In the genomic region with DNA sequence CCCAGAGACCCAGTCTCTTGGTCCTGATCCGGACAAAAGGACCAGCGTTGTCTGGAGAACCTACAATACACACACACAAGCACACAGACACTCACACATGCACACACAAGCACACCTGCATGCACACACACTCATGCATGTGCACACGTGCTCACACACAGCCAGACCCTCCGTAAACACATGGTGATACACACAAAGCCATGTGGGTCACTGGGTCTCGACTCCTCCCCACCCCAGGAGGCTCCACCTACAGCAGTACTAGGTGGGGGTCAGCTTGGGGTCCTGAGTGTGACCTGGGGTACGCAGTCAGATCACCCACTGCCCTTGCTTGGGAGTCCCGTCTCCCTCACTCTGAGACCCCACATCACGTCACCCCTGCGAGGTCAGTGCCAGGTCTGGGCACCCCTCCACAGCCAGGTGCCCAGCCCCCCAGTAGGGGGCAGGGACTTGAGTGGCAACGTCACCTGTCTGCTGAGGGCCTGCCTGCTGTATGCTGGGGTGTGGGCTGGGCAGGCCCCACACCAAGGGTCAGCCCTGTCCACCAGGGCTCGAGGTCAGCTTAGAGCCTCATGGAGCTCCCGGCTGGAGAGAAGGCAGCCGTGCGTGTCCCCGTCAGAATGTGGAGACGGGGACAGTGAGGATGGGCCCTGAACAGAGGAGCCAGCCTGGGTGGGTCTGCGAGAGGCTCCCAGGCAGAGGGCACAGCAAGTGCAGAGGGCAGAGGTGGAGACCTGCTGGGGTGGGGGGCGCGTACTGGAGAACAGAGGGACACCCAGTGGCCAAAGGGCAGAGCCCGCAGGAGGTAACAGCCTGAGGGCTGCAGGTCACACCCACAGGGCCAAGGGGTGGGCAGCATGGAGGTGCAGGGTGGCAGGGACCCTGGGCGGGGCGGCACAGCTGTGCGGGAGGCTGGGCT, we compare ENCODE assay signal across 1 cellular context.
TF ChIP-seq lines count a peak whose summit lies in the region.

No MANE protein-coding gene starts in this region.

TF ChIP-seq in H1, 55 proteins besides CTCF, POLR2A, EP300 and RAD21:
- TF ChIP-seq RFX5 (IDR thresholded peaks at IDR 0.05; ENCODE audit: borderline replicate concordance, low read depth, low read length), result no peak
- no peak for TF ChIP-seq KDM4A (IDR thresholded peaks at IDR 0.05; ENCODE audit: low read depth, low read length, severe bottlenecking)
- TF ChIP-seq GTF2F1 (IDR thresholded peaks at IDR 0.05; ENCODE audit: borderline replicate concordance, low read depth, low read length), result no peak
- TF ChIP-seq ASH2L (IDR thresholded peaks at IDR 0.05; ENCODE audit: low read length), result no peak
- TF ChIP-seq CHD2 (IDR thresholded peaks at IDR 0.05; ENCODE audit: low read length), result no peak
- TF ChIP-seq, protein P1, sequence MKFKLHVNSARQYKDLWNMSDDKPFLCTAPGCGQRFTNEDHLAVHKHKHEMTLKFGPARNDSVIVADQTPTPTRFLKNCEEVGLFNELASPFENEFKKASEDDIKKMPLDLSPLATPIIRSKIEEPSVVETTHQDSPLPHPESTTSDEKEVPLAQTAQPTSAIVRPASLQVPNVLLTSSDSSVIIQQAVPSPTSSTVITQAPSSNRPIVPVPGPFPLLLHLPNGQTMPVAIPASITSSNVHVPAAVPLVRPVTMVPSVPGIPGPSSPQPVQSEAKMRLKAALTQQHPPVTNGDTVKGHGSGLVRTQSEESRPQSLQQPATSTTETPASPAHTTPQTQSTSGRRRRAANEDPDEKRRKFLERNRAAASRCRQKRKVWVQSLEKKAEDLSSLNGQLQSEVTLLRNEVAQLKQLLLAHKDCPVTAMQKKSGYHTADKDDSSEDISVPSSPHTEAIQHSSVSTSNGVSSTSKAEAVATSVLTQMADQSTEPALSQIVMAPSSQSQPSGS (IDR thresholded peaks at IDR 0.05; ENCODE audit: low read length), result no peak
- TF ChIP-seq, protein P2, sequence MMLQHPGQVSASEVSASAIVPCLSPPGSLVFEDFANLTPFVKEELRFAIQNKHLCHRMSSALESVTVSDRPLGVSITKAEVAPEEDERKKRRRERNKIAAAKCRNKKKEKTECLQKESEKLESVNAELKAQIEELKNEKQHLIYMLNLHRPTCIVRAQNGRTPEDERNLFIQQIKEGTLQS (IDR thresholded peaks at IDR 0.05; ENCODE audit: insufficient read depth, low read depth, low read length), result no peak
- no peak for TF ChIP-seq TAF1 (IDR thresholded peaks at IDR 0.05; ENCODE audit: low read depth, low read length)
- no peak for TF ChIP-seq CBX5 (IDR thresholded peaks at IDR 0.05; ENCODE audit: low read depth, low read length)
